In genomic region chr2:213284105-213285090, GRCh38 we compare ENCODE assay signal across 8 cellular contexts. TPM values are rescaled to one million over a fixed set of nuclear protein-coding genes. Genes with fewer than 3 reads are reported as not detected.
A peak's percentile ranks its signal among the peaks of the same experiment; 100 is the strongest.
DNase-seq lines count a peak whose midpoint lies in the region; ATAC-seq, FAIRE-seq and TF ChIP-seq lines count a peak whose summit lies in the region.

TSS of gene SPAG16 (plus strand) at chr2:213284464.

- peaks cover 5% of the 10 kb centered on the region for H3K79me2 ChIP-seq in astrocyte (ENCODE audit: insufficient read depth, low read length)

- H3K36me3 Mint-ChIP-seq in T-helper 17 cell (ENCODE audit: low read depth) (no peaks in the 10 kb centered on the region), astrocyte (ENCODE audit: low read depth, unreplicated experiment) (peaks cover 2% of the 10 kb centered on the region)

- H3K4me1 Mint-ChIP-seq in T-helper 17 cell (peaks cover 20% of the 10 kb centered on the region), astrocyte (ENCODE audit: low read depth, unreplicated experiment) (peaks cover 2% of the 10 kb centered on the region)

- no peaks in the 10 kb centered on the region for H3K9me3 Mint-ChIP-seq in astrocyte (ENCODE audit: unreplicated experiment)

- H3K4me2 ChIP-seq in astrocyte (ENCODE audit: low read length): peak within 1 kb of the TSS; percentile 90

- no peaks in the 10 kb centered on the region for H4K20me1 ChIP-seq in astrocyte (ENCODE audit: insufficient read depth, low read length)

- peak within 1 kb of the TSS; percentile 90 for H3K9ac ChIP-seq in astrocyte (ENCODE audit: low read length)

- ATAC-seq in T-helper 17 cell (peak; percentile 95), right cardiac atrium (peak; percentile 100), psoas muscle (peak; percentile 92 to 99 (median 98))

- H2AFZ ChIP-seq in astrocyte (ENCODE audit: low read depth, low read length): peak within 1 kb of the TSS; percentile 97

- intact Hi-C loops in right cardiac atrium (cut with DNase I) (no loop called here), psoas muscle (cut with DNase I) (no loop called here)

- H3K4me3 Mint-ChIP-seq in T-helper 17 cell (peak within 1 kb of the TSS; percentile 94), astrocyte (ENCODE audit: unreplicated experiment) (peak within 1 kb of the TSS; percentile 88)

- H3K4me1 ChIP-seq in astrocyte (ENCODE audit: insufficient read depth, low read length): peaks cover 10% of the 10 kb centered on the region
- no peaks in the 10 kb centered on the region for H3K4me1 ChIP-seq in right cardiac atrium (ENCODE audit: control insufficient read depth, insufficient read depth, low read length)
- H3K4me1 ChIP-seq in psoas muscle: no peaks in the 10 kb centered on the region
- no peaks in the 10 kb centered on the region for H3K4me1 ChIP-seq in urinary bladder (ENCODE audit: insufficient read depth)

- H3K27me3 Mint-ChIP-seq in T-helper 17 cell (no peaks in the 10 kb centered on the region), astrocyte (ENCODE audit: low read depth, unreplicated experiment) (no peaks in the 10 kb centered on the region)

- H3K36me3 ChIP-seq in GM06990 (ENCODE audit: control insufficient read depth, insufficient read depth, low read length) (no peaks in the 10 kb centered on the region), astrocyte (ENCODE audit: insufficient read depth, low read length) (no peaks in the 10 kb centered on the region), psoas muscle (ENCODE audit: insufficient read depth in 1 of 2, low read depth in 1 of 2) (no peaks in the 10 kb centered on the region), urinary bladder (ENCODE audit: insufficient read depth) (no peaks in the 10 kb centered on the region)

- H3K9me3 ChIP-seq in T-helper 17 cell (ENCODE audit: control insufficient read depth, low read length, poor library complexity, severe bottlenecking) (no peaks in the 10 kb centered on the region), astrocyte (ENCODE audit: insufficient read depth, low read depth, low read length) (no peaks in the 10 kb centered on the region), right cardiac atrium (ENCODE audit: control insufficient read depth, low read length) (no peaks in the 10 kb centered on the region), psoas muscle (no peaks in the 10 kb centered on the region)

- TF ChIP-seq CTCF in GM06990 (IDR thresholded peaks at IDR 0.05; ENCODE audit: insufficient read depth, low read length, poor library complexity, severe bottlenecking) (peak; percentile 14), HFF-Myc (IDR thresholded peaks at IDR 0.05; ENCODE audit: low read depth, low read length, missing control alignments) (no peak), astrocyte (IDR thresholded peaks at IDR 0.05; ENCODE audit: insufficient read depth, low read depth, low read length) (no peak), psoas muscle (IDR thresholded peaks at IDR 0.05) (no peak)

- H3K27me3 ChIP-seq in GM06990 (replicated peaks; ENCODE audit: control insufficient read depth, insufficient read depth, low read length) (no peaks in the 10 kb centered on the region), astrocyte (ENCODE audit: insufficient read depth, low read length) (no peaks in the 10 kb centered on the region), right cardiac atrium (ENCODE audit: control insufficient read depth, insufficient read depth) (no peaks in the 10 kb centered on the region), psoas muscle (ENCODE audit: insufficient read depth in 3 of 3, low read length in 2 of 3) (no peaks in the 10 kb centered on the region)

- peak within 1 kb of the TSS; percentile 69 for H3K27ac ChIP-seq in astrocyte (ENCODE audit: low read depth, low read length)
- H3K27ac ChIP-seq in right cardiac atrium (ENCODE audit: low read length): peak within 1 kb of the TSS; percentile 28
- peak within 1 kb of the TSS; percentile 53 for H3K27ac ChIP-seq in psoas muscle
- H3K27ac ChIP-seq in urinary bladder (ENCODE audit: low read depth): peak within 1 kb of the TSS; percentile 88

- WGBS in right cardiac atrium: under 1% methylated on average over 59 of the region's 59 CpGs
- WGBS in psoas muscle, 3 donors: 1 to 2% (median 1%) methylated on average over 56 to 59 of the region's 59 CpGs
- WGBS in urinary bladder: under 1% methylated on average over 59 of the region's 59 CpGs

- DNase-seq in GM06990 (ENCODE audit: extremely low read depth, insufficient read length): peak; percentile 96
- DNase-seq in HFF-Myc (ENCODE audit: extremely low read depth, low read depth): peak; percentile 82
- DNase-seq in NCI-H1105 treated with DMSO at 0.1 percent for 48 hours (lab: John Stamatoyannopoulos, UW): peak; percentile 92
- DNase-seq in T-helper 17 cell: peak; percentile 90 to 96 (median 91)
- DNase-seq in astrocyte (ENCODE audit: low read depth): peak; percentile 91
- peak; percentile 97 to 99 (median 98) for DNase-seq in right cardiac atrium
- peak; percentile 95 for DNase-seq in psoas muscle

- H3K4me3 ChIP-seq in GM06990 (replicated peaks; ENCODE audit: low read depth, low read length) (peak within 1 kb of the TSS; percentile 89), HFF-Myc (replicated peaks; ENCODE audit: low read depth, low read length) (peak within 1 kb of the TSS; percentile 76), astrocyte (ENCODE audit: insufficient read depth, low read depth, low read length) (peak within 1 kb of the TSS; percentile 95), right cardiac atrium (ENCODE audit: low read length) (peak within 1 kb of the TSS; percentile 61), psoas muscle (peak within 1 kb of the TSS; percentile 80), urinary bladder (ENCODE audit: low read depth, low read length) (peak within 1 kb of the TSS; percentile 76)

- peak within 1 kb of the TSS; percentile 97 for H3K27ac Mint-ChIP-seq in T-helper 17 cell
- H3K27ac Mint-ChIP-seq in astrocyte (ENCODE audit: unreplicated experiment): peak within 1 kb of the TSS; percentile 85

- FAIRE-seq in astrocyte (lab: Jason Lieb, UNC): no peak

RNA-seq across cellular contexts. Expression of gene SPAG16, which starts in this region (rescaled TPM):
- total RNA-seq in T-helper 17 cell (1 to 10 TPM; 4.1 to 5.1 TPM), astrocyte (14.6 and 16.7 TPM in 2 replicates), right cardiac atrium (10 to 100 TPM; 19.9 to 28.7 (median 23.1) TPM), psoas muscle (1 to 10 TPM; 4.0 to 8.7 (median 5.1) TPM), urinary bladder (104 TPM)
- polyA plus RNA-seq in right cardiac atrium (23.9 TPM), psoas muscle (1 to 10 TPM; 1.6 to 4.3 (median 1.8) TPM), urinary bladder (17.7 TPM)

Comparison
In these comparisons a context has a peak if more than half of its experiments do, and no peak if none do; other contexts are left out.
1. Peak in every context shown above with its lines: DNase-seq, ATAC-seq, H3K4me3 ChIP-seq and H3K27ac ChIP-seq.
2. H3K27ac ChIP-seq: peak in every context shown above with its lines; median percentile 88 in urinary bladder; 69 in astrocyte; 53 in psoas muscle; 28 in right cardiac atrium.